ENCODE assay signal across 8 cellular contexts in the genomic region with DNA sequence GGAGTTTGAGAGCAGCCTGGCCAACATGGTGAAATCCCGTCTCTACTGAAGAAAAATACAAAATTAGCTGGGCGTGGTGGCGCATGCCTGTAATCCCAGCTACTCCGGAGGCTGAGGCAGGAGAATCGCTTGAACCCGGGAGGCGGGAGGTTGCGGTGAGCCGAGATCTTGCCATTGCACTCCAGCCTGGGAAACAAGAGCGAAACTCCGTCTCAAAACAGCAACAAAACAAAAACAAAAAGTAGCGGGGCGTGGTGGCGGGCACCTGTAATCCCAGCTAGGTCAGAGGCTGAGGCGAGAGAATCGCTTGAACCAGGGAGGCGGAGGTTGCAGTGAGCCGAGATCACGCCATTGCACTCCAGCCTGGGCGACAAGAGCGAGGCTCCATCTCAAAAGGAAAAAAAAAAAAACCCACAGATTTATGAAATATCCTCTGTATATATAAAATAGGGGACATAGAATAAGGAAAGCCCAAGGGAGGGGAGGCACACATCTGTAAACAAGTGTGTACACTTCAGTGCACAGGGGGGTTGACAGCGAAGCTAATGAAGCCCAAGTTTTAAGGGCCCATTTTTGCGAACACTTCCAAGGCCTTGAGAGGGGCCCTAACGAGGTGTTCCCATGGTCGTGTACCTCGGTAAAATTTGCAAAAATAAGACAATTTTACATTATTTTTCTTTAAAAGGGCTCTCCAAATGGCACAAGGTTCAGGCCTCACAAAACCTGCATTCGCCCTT. TPM values are rescaled to one million over a fixed set of nuclear protein-coding genes. Genes with fewer than 3 reads are reported as not detected.
A peak's percentile ranks its signal among the peaks of the same experiment; 100 is the strongest.
DNase-seq lines count a peak whose midpoint lies in the region; ATAC-seq, FAIRE-seq and TF ChIP-seq lines count a peak whose summit lies in the region.
"Not testable (repeated sequence)": the region's sequence is repeated elsewhere in the genome, so short reads cannot be mapped to it uniquely, and the experiment has no call there.

No MANE protein-coding gene starts in this region.

- H3K4me3 ChIP-seq in LNCaP clone FGC (ENCODE audit: low read depth, low read length) (peak overlapping the region; percentile 70), K562 (peak overlapping the region; percentile 89), fibroblast of pulmonary artery (replicated peaks; ENCODE audit: low read depth, low read length) (peak overlapping the region; percentile 88), lower leg skin (ENCODE audit: low read depth, poor library complexity, severe bottlenecking) (peak overlapping the region; percentile 94), upper lobe of right lung (peak overlapping the region; percentile 96)

- not testable (repeated sequence) for H3K9me3 Mint-ChIP-seq in progenitor cell of endocrine pancreas (ENCODE audit: low read depth)

- H3K36me3 ChIP-seq in K562 (ENCODE audit: control insufficient read depth, insufficient read depth, low read length); upper lobe of right lung: not testable (repeated sequence)

- peaks cover 34% of the 10 kb centered on the region for H3K4me1 Mint-ChIP-seq in progenitor cell of endocrine pancreas (ENCODE audit: low read depth)

- H3K4me2 ChIP-seq in K562 (ENCODE audit: insufficient read depth, low read length) = peak overlapping the region; percentile 87

- not testable (repeated sequence) for H3K27me3 Mint-ChIP-seq in progenitor cell of endocrine pancreas

- H2AFZ ChIP-seq in K562 (ENCODE audit: low read depth, low read length) = peak overlapping the region; percentile 93

- peak; percentile 88 for DNase-seq in DMS79 treated with DMSO at 0.1 percent for 48 hours (lab: John Stamatoyannopoulos, UW)
- DNase-seq in LNCaP clone FGC (ENCODE audit: low read depth); fibroblast of pulmonary artery (ENCODE audit: low read depth); progenitor cell of endocrine pancreas (ENCODE audit: low spot score, unreplicated experiment): not testable (repeated sequence)
- peak in 2 of 4 experiments; percentile 10 to 15 for DNase-seq in K562 (ENCODE audit: extremely low read depth in 1 of 4, low spot score in 3 of 4)
- peak in 1 of 2 donors; percentile 80 for DNase-seq in lower leg skin (ENCODE audit: low spot score in 2 of 2)
- peak; percentile 54 for DNase-seq in upper lobe of right lung

- H3K9me3 ChIP-seq in K562 (replicated peaks; ENCODE audit: control insufficient read depth, insufficient read depth, low read depth, low read length); upper lobe of right lung: not testable (repeated sequence)

- H3K36me3 Mint-ChIP-seq in progenitor cell of endocrine pancreas (ENCODE audit: insufficient read depth) = not testable (repeated sequence)

- TF ChIP-seq EP300 in K562 (IDR thresholded peaks at IDR 0.05; ENCODE audit: low read length) = not testable (repeated sequence)

- H3K9ac ChIP-seq in K562 (ENCODE audit: insufficient read depth in 1 of 2, low read depth in 2 of 2, low read length in 2 of 2) = peak overlapping the region; percentile 93; a peak in 3 of 4 replicates

- in situ Hi-C loops in K562 (cut with MboI) = not testable (repeated sequence)

- H3K27ac ChIP-seq in VCaP (peak overlapping the region; percentile 85), K562 (ENCODE audit: extremely low read depth, low read depth, low read length) (peak overlapping the region; percentile 92), upper lobe of right lung (peak overlapping the region; percentile 87)

- WGBS in K562 (ENCODE audit: insufficient coverage, low coverage, missing lambda C conversion rate) = under 1% methylated on average over 19 of the region's 27 CpGs
- 65 to 67% methylated on average over 27 of the region's 27 CpGs for WGBS in lower leg skin, 2 donors

- ATAC-seq in K562 = peak; percentile 40
- ATAC-seq in upper lobe of right lung = not testable (repeated sequence)

- POLR2A ChIA-PET in K562 (lab: Yijun Ruan, JAX) = interaction anchor here (0.6 to 1.2 kb wide), 5 partner anchors 14 to 1661 kb away, joined by 3 to 4 read pairs (median 3); no protein-coding TSS in a partner anchor

- intact Hi-C loops in K562 (cut with micrococcal nuclease) = loop anchor here (2.0 kb wide), 1 partner anchor 41 kb away; no protein-coding TSS in a partner anchor
- intact Hi-C loops in lower leg skin (cut with DNase I; ENCODE audit: low total_unique reads); upper lobe of right lung (cut with DNase I): not testable (repeated sequence)

- not testable (repeated sequence) for TF ChIP-seq RAD21 in K562 (CRISPR knock-in tag; conservative IDR thresholded peaks at IDR 0.05 in 1 of 2, IDR thresholded peaks at IDR 0.05 in 1 of 2)

- not testable (repeated sequence) for H3K27me3 ChIP-seq in K562 (ENCODE audit: control insufficient read depth in 2 of 2, insufficient read depth in 2 of 2, low read length in 2 of 2); upper lobe of right lung

- H3K9me1 ChIP-seq in K562 (ENCODE audit: control insufficient read depth, insufficient read depth, low read length) = not testable (repeated sequence)

- peak overlapping the region; percentile 97 for H3K27ac Mint-ChIP-seq in progenitor cell of endocrine pancreas

- TSS peak; percentile 84 for BruUV-seq in K562 (replicated peaks; lab: Mats Ljungman, UMichigan)

- H3K4me3 Mint-ChIP-seq in progenitor cell of endocrine pancreas (ENCODE audit: low read depth) = peak overlapping the region; percentile 90

- not testable (repeated sequence) for TF ChIP-seq CTCF in LNCaP clone FGC (IDR thresholded peaks at IDR 0.05; ENCODE audit: control insufficient read depth, extremely low read depth, insufficient read depth); VCaP (conservative IDR thresholded peaks at IDR 0.05); K562 (IDR thresholded peaks at IDR 0.05 in 2 of 3, conservative IDR thresholded peaks at IDR 0.05 in 1 of 3; ENCODE audit: insufficient read depth in 2 of 3, low read depth in 1 of 3, low read length in 3 of 3); fibroblast of pulmonary artery (IDR thresholded peaks at IDR 0.05; ENCODE audit: low read length, missing control alignments); lower leg skin (IDR thresholded peaks at IDR 0.05); progenitor cell of endocrine pancreas (IDR thresholded peaks at IDR 0.05; ENCODE audit: unreplicated experiment); upper lobe of right lung (IDR thresholded peaks at IDR 0.05)

- not testable (repeated sequence) for H4K20me1 ChIP-seq in K562 (replicated peaks; ENCODE audit: control insufficient read depth, insufficient read depth, low read length)

- H3K4me1 ChIP-seq in K562 (replicated peaks in 1 of 2; ENCODE audit: control insufficient read depth in 2 of 2, insufficient read depth in 2 of 2, low read length in 2 of 2) = not testable (repeated sequence)
- H3K4me1 ChIP-seq in upper lobe of right lung = peaks cover 43% of the 10 kb centered on the region

- H3K79me2 ChIP-seq in K562 (ENCODE audit: control insufficient read depth, insufficient read depth, low read length) = peaks cover 60% of the 10 kb centered on the region

- TF ChIP-seq POLR2A in K562 (conservative IDR thresholded peaks at IDR 0.05) = peak; percentile 10; the same call in 1 of the 2 replicates
- TF ChIP-seq POLR2A in lower leg skin (IDR thresholded peaks at IDR 0.05) = not testable (repeated sequence)

- not testable (repeated sequence) for FAIRE-seq in K562 (lab: Jason Lieb, UNC)

- CTCF ChIA-PET in K562 (lab: Yijun Ruan, JAX; ENCODE audit: low intra/inter-chr PET ratio) = not testable (repeated sequence)

RNA-seq across cellular contexts. Expression of a gene that starts 0.7 kb away (rescaled TPM):
- total RNA-seq in K562 (2011; cell fraction: chromatin; rRNA removed; ENCODE audit: low replicate concordance) = 3.6 and 9.8 TPM in 2 replicates
- total RNA-seq in K562 (2011; cell fraction: nucleolus; rRNA removed) = 2.3 and 3.2 TPM in 2 replicates
- total RNA-seq in K562 (2011; cell fraction: nucleoplasm; rRNA removed) = 5.8 and 9.8 TPM in 2 replicates
- 3.5 and 4.0 TPM in 2 replicates for total RNA-seq in K562 (2014; rRNA removed)
- 4.2 TPM in 2 replicates for total RNA-seq in K562 (2014; rRNA removed; fragmentation: Illumina TruSeq; extraction: Trizol)
- total RNA-seq in K562 (2015; rRNA removed; fragmentation: Illumina TruSeq; extraction: Trizol) = 3.8 and 4.1 TPM in 2 replicates
- 3.9 and 4.3 TPM in 2 replicates for total RNA-seq in K562 (2021)
- 5.8 and 7.0 TPM in 2 replicates for polyA plus RNA-seq in K562 (2011; rRNA removed)
- 1.3 and 2.8 TPM in 2 replicates for polyA plus RNA-seq in K562 (2011; cell fraction: cytosol; rRNA removed)
- 1.9 and 3.5 TPM in 2 replicates for polyA plus RNA-seq in K562 (2011; cell fraction: nucleus; rRNA removed)
- 3.2 and 3.4 TPM in 2 replicates for polyA plus RNA-seq in K562 (2012)
- polyA plus RNA-seq in K562 (2014; fragmentation: Illumina TruSeq; extraction: Trizol) = 4.5 and 5.0 TPM in 2 replicates
- polyA plus RNA-seq in K562 (2014; fragmentation: Nextera tagmentation; extraction: Ambion mirVana) = 1 to 10 TPM; 1.7 to 2.7 TPM
- 4.0 and 4.1 TPM in 2 replicates for polyA plus RNA-seq in K562 (2014; rRNA removed)
- polyA minus RNA-seq in K562 (2011; rRNA and poly(A)+ RNA removed) = 6.3 and 7.4 TPM in 2 replicates
- 2.2 TPM in 2 replicates for polyA minus RNA-seq in K562 (2011; cell fraction: cytosol; rRNA and poly(A)+ RNA removed)
- 6.5 and 13.7 TPM in 2 replicates for polyA minus RNA-seq in K562 (2011; cell fraction: nucleus; rRNA and poly(A)+ RNA removed)
- total RNA-seq in lower leg skin = 1 to 10 TPM; 6.2 to 8.9 (median 8.0) TPM
- total RNA-seq in progenitor cell of endocrine pancreas = 20.7 and 20.9 TPM in 2 replicates
- 12.8 TPM for total RNA-seq in upper lobe of right lung

RNA-seq across cellular contexts. Expression of a gene that starts 2.1 kb away (rescaled TPM):
- total RNA-seq in K562 (2011; cell fraction: chromatin; rRNA removed; ENCODE audit: low replicate concordance) = 2.8 and 15.5 TPM in 2 replicates
- total RNA-seq in K562 (2011; cell fraction: nucleolus; rRNA removed) = 1.8 and 2.8 TPM in 2 replicates
- total RNA-seq in K562 (2011; cell fraction: nucleoplasm; rRNA removed) = 3.8 and 4.1 TPM in 2 replicates
- total RNA-seq in K562 (2014; rRNA removed) = 2.5 and 3.1 TPM in 2 replicates
- 6.1 and 7.1 TPM in 2 replicates for total RNA-seq in K562 (2014; rRNA removed; fragmentation: Illumina TruSeq; extraction: Trizol)
- 4.6 and 5.1 TPM in 2 replicates for total RNA-seq in K562 (2015; rRNA removed; fragmentation: Illumina TruSeq; extraction: Trizol)
- total RNA-seq in K562 (2021) = 4.0 and 4.1 TPM in 2 replicates
- 5.9 and 7.8 TPM in 2 replicates for polyA plus RNA-seq in K562 (2011; rRNA removed)
- polyA plus RNA-seq in K562 (2011; cell fraction: cytosol; rRNA removed) = 1.1 and 2.3 TPM in 2 replicates
- 5.9 and 6.9 TPM in 2 replicates for polyA plus RNA-seq in K562 (2011; cell fraction: nucleus; rRNA removed)
- polyA plus RNA-seq in K562 (2012) = 3.4 and 6.5 TPM in 2 replicates
- polyA plus RNA-seq in K562 (2014; fragmentation: Illumina TruSeq; extraction: Trizol) = 5.3 and 7.1 TPM in 2 replicates
- 1 to 10 TPM; 1.5 to 3.1 TPM for polyA plus RNA-seq in K562 (2014; fragmentation: Nextera tagmentation; extraction: Ambion mirVana)
- polyA plus RNA-seq in K562 (2014; rRNA removed) = 4.5 and 6.0 TPM in 2 replicates
- polyA minus RNA-seq in K562 (2011; rRNA and poly(A)+ RNA removed) = 4.4 and 4.7 TPM in 2 replicates
- polyA minus RNA-seq in K562 (2011; cell fraction: cytosol; rRNA and poly(A)+ RNA removed) = 1.6 and 3.5 TPM in 2 replicates
- polyA minus RNA-seq in K562 (2011; cell fraction: nucleus; rRNA and poly(A)+ RNA removed) = 1.9 and 3.9 TPM in 2 replicates
- total RNA-seq in lower leg skin = 1 to 10 TPM; 3.9 to 6.7 (median 5.7) TPM
- 18.1 and 18.6 TPM in 2 replicates for total RNA-seq in progenitor cell of endocrine pancreas
- 10.9 TPM for total RNA-seq in upper lobe of right lung

RNA-seq across cellular contexts. Expression of a gene that starts 52.0 kb away (rescaled TPM):
- 0.60 and 1.9 TPM in 2 replicates for total RNA-seq in K562 (2011; cell fraction: chromatin; rRNA removed; ENCODE audit: low replicate concordance)
- 1.2 TPM in 2 replicates for total RNA-seq in K562 (2011; cell fraction: nucleolus; rRNA removed)
- 0.73 and 1.5 TPM in 2 replicates for total RNA-seq in K562 (2011; cell fraction: nucleoplasm; rRNA removed)
- 1.1 and 2.0 TPM in 2 replicates for total RNA-seq in K562 (2014; rRNA removed)
- total RNA-seq in K562 (2014; rRNA removed; fragmentation: Illumina TruSeq; extraction: Trizol) = 1.2 and 1.4 TPM in 2 replicates
- total RNA-seq in K562 (2015; rRNA removed; fragmentation: Illumina TruSeq; extraction: Trizol) = 1.5 and 2.0 TPM in 2 replicates
- total RNA-seq in K562 (2021) = 0.94 and 2.1 TPM in 2 replicates
- polyA plus RNA-seq in K562 (2011; rRNA removed) = 1.5 and 3.3 TPM in 2 replicates
- 0.72 and 1.5 TPM in 2 replicates for polyA plus RNA-seq in K562 (2011; cell fraction: cytosol; rRNA removed)
- polyA plus RNA-seq in K562 (2011; cell fraction: nucleus; rRNA removed) = 0.75 and 1.8 TPM in 2 replicates
- 1.2 TPM in 2 replicates for polyA plus RNA-seq in K562 (2012)
- 1.5 TPM in 2 replicates for polyA plus RNA-seq in K562 (2014; fragmentation: Illumina TruSeq; extraction: Trizol)
- 1 to 10 TPM; 1.3 to 1.9 TPM for polyA plus RNA-seq in K562 (2014; fragmentation: Nextera tagmentation; extraction: Ambion mirVana)
- 1.0 and 1.1 TPM in 2 replicates for polyA plus RNA-seq in K562 (2014; rRNA removed)
- 0.60 and 1.6 TPM in 2 replicates for polyA minus RNA-seq in K562 (2011; rRNA and poly(A)+ RNA removed)
- polyA minus RNA-seq in K562 (2011; cell fraction: cytosol; rRNA and poly(A)+ RNA removed) = not detected in 2 replicates
- polyA minus RNA-seq in K562 (2011; cell fraction: nucleus; rRNA and poly(A)+ RNA removed) = 1.1 and 2.2 TPM in 2 replicates
- total RNA-seq in lower leg skin = 1 to 10 TPM in 1 of 4 donors, under 1 TPM in 3; 0.38 to 2.5 (median 0.69) TPM
- 3.1 and 3.3 TPM in 2 replicates for total RNA-seq in progenitor cell of endocrine pancreas
- 12.2 TPM for total RNA-seq in upper lobe of right lung
